2 cellular contexts compared by ENCODE assay signal in the genomic region with DNA sequence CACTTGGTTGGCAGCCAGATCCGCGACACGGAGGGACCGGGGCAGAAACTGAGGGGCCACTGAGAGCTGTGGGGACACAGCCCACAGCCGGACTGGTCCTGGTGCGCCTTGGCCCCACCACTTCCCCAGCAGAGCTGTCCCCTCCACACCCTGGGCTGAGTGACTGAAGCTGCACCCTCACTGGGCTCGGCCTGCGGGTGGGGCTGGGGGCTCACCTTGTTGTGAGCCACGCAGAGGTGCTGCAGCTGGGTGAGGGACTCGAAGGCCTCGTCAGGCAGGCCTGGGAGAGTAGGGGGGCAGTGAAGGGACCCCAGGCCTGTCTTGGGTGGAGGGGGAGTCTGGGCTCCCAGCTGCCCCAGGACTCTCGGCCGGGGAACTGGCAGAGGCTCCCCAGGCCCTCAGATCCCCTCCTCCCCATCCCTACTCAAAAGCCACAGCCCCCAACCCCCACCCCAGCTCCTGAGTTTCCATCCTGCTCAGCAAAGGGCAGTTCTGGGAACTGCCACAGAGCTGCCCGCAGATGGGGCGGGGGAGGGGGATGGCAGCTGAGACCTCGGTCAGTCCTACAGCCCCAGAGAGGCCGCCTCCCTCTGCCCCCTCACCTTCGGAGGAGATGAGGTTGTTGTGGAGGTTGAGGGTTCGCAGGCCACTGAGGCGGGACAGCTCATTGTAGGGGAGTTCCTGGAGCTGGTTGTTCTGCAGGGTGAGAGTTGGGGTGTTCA.
A peak's percentile ranks its signal among the peaks of the same experiment; 100 is the strongest.
TF ChIP-seq lines count a peak whose summit lies in the region.

No MANE protein-coding gene starts in this region.

TF ChIP-seq in K562, 482 proteins besides CTCF, POLR2A, EP300 and RAD21 (continues in another document):
- TF ChIP-seq TGIF2 (CRISPR knock-in tag; IDR thresholded peaks at IDR 0.05) (no peak), ZNF444 (CRISPR knock-in tag; IDR thresholded peaks at IDR 0.05) (peak; percentile 76), ZEB2 (IDR thresholded peaks at IDR 0.05) (no peak), NFRKB (IDR thresholded peaks at IDR 0.05; ENCODE audit: low read depth) (no peak), ZNF764 (CRISPR knock-in tag; IDR thresholded peaks at IDR 0.05; ENCODE audit: low read depth) (no peak), PTRF (tag; IDR thresholded peaks at IDR 0.05) (no peak), POLR2G (IDR thresholded peaks at IDR 0.05; ENCODE audit: low read depth, low read length) (no peak), POLR2B (IDR thresholded peaks at IDR 0.05; ENCODE audit: low read depth, partially characterized antibody) (no peak), ZNF232 (CRISPR knock-in tag; IDR thresholded peaks at IDR 0.05) (no peak), ZNF311 (CRISPR knock-in tag; IDR thresholded peaks at IDR 0.05) (no peak), NCOA2 (IDR thresholded peaks at IDR 0.05; ENCODE audit: partially characterized antibody in 2 of 2) (no peak), NCOA6 (IDR thresholded peaks at IDR 0.05) (no peak)
- TF ChIP-seq, protein P1, sequence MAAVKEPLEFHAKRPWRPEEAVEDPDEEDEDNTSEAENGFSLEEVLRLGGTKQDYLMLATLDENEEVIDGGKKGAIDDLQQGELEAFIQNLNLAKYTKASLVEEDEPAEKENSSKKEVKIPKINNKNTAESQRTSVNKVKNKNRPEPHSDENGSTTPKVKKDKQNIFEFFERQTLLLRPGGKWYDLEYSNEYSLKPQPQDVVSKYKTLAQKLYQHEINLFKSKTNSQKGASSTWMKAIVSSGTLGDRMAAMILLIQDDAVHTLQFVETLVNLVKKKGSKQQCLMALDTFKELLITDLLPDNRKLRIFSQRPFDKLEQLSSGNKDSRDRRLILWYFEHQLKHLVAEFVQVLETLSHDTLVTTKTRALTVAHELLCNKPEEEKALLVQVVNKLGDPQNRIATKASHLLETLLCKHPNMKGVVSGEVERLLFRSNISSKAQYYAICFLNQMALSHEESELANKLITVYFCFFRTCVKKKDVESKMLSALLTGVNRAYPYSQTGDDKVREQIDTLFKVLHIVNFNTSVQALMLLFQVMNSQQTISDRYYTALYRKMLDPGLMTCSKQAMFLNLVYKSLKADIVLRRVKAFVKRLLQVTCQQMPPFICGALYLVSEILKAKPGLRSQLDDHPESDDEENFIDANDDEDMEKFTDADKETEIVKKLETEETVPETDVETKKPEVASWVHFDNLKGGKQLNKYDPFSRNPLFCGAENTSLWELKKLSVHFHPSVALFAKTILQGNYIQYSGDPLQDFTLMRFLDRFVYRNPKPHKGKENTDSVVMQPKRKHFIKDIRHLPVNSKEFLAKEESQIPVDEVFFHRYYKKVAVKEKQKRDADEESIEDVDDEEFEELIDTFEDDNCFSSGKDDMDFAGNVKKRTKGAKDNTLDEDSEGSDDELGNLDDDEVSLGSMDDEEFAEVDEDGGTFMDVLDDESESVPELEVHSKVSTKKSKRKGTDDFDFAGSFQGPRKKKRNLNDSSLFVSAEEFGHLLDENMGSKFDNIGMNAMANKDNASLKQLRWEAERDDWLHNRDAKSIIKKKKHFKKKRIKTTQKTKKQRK (IDR thresholded peaks at IDR 0.05; ENCODE audit: borderline replicate concordance, low read depth, low read length): no peak
- TF ChIP-seq, protein P2, sequence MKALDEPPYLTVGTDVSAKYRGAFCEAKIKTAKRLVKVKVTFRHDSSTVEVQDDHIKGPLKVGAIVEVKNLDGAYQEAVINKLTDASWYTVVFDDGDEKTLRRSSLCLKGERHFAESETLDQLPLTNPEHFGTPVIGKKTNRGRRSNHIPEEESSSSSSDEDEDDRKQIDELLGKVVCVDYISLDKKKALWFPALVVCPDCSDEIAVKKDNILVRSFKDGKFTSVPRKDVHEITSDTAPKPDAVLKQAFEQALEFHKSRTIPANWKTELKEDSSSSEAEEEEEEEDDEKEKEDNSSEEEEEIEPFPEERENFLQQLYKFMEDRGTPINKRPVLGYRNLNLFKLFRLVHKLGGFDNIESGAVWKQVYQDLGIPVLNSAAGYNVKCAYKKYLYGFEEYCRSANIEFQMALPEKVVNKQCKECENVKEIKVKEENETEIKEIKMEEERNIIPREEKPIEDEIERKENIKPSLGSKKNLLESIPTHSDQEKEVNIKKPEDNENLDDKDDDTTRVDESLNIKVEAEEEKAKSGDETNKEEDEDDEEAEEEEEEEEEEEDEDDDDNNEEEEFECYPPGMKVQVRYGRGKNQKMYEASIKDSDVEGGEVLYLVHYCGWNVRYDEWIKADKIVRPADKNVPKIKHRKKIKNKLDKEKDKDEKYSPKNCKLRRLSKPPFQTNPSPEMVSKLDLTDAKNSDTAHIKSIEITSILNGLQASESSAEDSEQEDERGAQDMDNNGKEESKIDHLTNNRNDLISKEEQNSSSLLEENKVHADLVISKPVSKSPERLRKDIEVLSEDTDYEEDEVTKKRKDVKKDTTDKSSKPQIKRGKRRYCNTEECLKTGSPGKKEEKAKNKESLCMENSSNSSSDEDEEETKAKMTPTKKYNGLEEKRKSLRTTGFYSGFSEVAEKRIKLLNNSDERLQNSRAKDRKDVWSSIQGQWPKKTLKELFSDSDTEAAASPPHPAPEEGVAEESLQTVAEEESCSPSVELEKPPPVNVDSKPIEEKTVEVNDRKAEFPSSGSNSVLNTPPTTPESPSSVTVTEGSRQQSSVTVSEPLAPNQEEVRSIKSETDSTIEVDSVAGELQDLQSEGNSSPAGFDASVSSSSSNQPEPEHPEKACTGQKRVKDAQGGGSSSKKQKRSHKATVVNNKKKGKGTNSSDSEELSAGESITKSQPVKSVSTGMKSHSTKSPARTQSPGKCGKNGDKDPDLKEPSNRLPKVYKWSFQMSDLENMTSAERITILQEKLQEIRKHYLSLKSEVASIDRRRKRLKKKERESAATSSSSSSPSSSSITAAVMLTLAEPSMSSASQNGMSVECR (CRISPR knock-in tag; IDR thresholded peaks at IDR 0.05): no peak
- TF ChIP-seq, protein P3, sequence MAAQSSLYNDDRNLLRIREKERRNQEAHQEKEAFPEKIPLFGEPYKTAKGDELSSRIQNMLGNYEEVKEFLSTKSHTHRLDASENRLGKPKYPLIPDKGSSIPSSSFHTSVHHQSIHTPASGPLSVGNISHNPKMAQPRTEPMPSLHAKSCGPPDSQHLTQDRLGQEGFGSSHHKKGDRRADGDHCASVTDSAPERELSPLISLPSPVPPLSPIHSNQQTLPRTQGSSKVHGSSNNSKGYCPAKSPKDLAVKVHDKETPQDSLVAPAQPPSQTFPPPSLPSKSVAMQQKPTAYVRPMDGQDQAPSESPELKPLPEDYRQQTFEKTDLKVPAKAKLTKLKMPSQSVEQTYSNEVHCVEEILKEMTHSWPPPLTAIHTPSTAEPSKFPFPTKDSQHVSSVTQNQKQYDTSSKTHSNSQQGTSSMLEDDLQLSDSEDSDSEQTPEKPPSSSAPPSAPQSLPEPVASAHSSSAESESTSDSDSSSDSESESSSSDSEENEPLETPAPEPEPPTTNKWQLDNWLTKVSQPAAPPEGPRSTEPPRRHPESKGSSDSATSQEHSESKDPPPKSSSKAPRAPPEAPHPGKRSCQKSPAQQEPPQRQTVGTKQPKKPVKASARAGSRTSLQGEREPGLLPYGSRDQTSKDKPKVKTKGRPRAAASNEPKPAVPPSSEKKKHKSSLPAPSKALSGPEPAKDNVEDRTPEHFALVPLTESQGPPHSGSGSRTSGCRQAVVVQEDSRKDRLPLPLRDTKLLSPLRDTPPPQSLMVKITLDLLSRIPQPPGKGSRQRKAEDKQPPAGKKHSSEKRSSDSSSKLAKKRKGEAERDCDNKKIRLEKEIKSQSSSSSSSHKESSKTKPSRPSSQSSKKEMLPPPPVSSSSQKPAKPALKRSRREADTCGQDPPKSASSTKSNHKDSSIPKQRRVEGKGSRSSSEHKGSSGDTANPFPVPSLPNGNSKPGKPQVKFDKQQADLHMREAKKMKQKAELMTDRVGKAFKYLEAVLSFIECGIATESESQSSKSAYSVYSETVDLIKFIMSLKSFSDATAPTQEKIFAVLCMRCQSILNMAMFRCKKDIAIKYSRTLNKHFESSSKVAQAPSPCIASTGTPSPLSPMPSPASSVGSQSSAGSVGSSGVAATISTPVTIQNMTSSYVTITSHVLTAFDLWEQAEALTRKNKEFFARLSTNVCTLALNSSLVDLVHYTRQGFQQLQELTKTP (IDR thresholded peaks at IDR 0.05; ENCODE audit: low read depth in 1 of 2, partially characterized antibody in 2 of 2): peak in 1 of 2 experiments; percentile 59

TF ChIP-seq in HEK293T, 16 proteins besides CTCF, POLR2A, EP300 and RAD21:
- no peak for TF ChIP-seq ARNT (IDR thresholded peaks at IDR 0.05)
- TF ChIP-seq BHLHE40 (IDR thresholded peaks at IDR 0.05; ENCODE audit: borderline replicate concordance): no peak
- no peak for TF ChIP-seq ZNF384 (IDR thresholded peaks at IDR 0.05)
- no peak for TF ChIP-seq CTBP1 (IDR thresholded peaks at IDR 0.05; ENCODE audit: borderline replicate concordance)
- no peak for TF ChIP-seq SUZ12 (IDR thresholded peaks at IDR 0.05)
- no peak for TF ChIP-seq TARDBP (IDR thresholded peaks at IDR 0.05)
- no peak for TF ChIP-seq FOXK2 (IDR thresholded peaks at IDR 0.05)
- no peak for TF ChIP-seq HDGF (IDR thresholded peaks at IDR 0.05; ENCODE audit: borderline replicate concordance)
